ENCODE assay signal across 15 cellular contexts in the genomic region with DNA sequence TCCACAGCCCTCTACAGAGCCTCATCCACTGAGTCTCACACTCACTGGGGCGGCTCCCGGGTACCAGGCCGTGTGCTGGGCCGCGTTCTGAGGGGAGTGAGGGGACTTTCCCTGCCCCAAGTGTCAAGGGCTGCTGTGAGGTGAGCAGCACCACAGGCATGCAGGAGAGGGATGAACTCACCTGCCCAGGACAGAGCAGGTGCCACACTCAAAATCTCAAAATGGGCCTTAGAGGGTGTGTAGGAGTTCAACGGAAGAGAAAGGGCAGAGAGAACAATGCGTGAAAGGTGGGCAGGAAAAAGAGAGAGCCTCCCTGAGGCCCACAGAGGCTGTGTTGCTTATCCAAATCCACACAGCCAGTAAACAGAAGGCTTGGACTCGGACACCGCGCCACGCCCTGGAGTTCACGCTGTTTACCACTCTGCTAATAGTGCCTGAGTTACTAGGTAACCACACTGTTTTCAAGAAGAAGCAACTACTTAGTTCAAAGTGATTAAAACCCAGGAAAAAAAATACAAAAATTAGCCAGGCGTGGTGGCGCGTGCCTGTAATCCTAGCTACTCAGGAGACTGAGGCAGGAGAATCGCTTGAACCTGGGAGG. TPM values are rescaled to one million over a fixed set of nuclear protein-coding genes. Genes with fewer than 3 reads are reported as not detected.
"Had no signal": no experiment of that assay in that cellular context is flagged by ENCODE, and none has a peak within 500 bp of the region (broad histone marks: within the 10 kb centered on the region; RNA-seq: fewer than 3 reads in every experiment).

No MANE protein-coding gene starts in this region.

- H3K9me3 Mint-ChIP-seq: natural killer cell treated with Interleukin-12 subunit alpha and Interleukin-12 subunit beta and Interleukin-15 and Interleukin-18, amount 100 ng/mL, for 72 hours; stimulated activated memory B cell treated with anti-CD40 and anti-IgM and Interleukin-4, amounts not matched to agents 10 μg/mL and 1 μg/mL and 100 μg/mL, for 72 hours; stimulated activated naive CD8-positive, alpha-beta T cell treated with anti-CD3 and anti-CD28 coated beads, Interleukin-15, Interleukin-2, amounts not matched to agents 100 ng/mL and 50 ng/mL, for 24 hours had no signal

- DNase-seq: colonic mucosa; dermis blood vessel endothelial cell; erythroblast; foreskin keratinocyte; mammary epithelial cell; stimulated activated CD4-positive, alpha-beta T cell treated with anti-CD3 and anti-CD28 coated beads, Interleukin-4, amount 100 ng/mL, for 1 hour; tibial artery; upper lobe of left lung had no signal

- H3K4me3 Mint-ChIP-seq: natural killer cell treated with Interleukin-12 subunit alpha and Interleukin-12 subunit beta and Interleukin-15 and Interleukin-18, amount 100 ng/mL, for 72 hours; stimulated activated memory B cell treated with anti-CD40 and anti-IgM and Interleukin-4, amounts not matched to agents 10 μg/mL and 1 μg/mL and 100 μg/mL, for 72 hours; stimulated activated naive CD8-positive, alpha-beta T cell treated with anti-CD3 and anti-CD28 coated beads, Interleukin-15, Interleukin-2, amounts not matched to agents 100 ng/mL and 50 ng/mL, for 24 hours had no signal

- H3K9me3 ChIP-seq: colonic mucosa, neutrophil, right atrium auricular region, tibial artery, upper lobe of left lung, vagina had no signal

- H3K4me1 ChIP-seq: colonic mucosa, foreskin keratinocyte, tibial artery, upper lobe of left lung, vagina had no signal

- H3K27ac Mint-ChIP-seq: natural killer cell treated with Interleukin-12 subunit alpha and Interleukin-12 subunit beta and Interleukin-15 and Interleukin-18, amount 100 ng/mL, for 72 hours; stimulated activated memory B cell treated with anti-CD40 and anti-IgM and Interleukin-4, amounts not matched to agents 10 μg/mL and 1 μg/mL and 100 μg/mL, for 72 hours; stimulated activated naive CD8-positive, alpha-beta T cell treated with anti-CD3 and anti-CD28 coated beads, Interleukin-15, Interleukin-2, amounts not matched to agents 100 ng/mL and 50 ng/mL, for 24 hours had no signal

- H3K36me3 ChIP-seq: colonic mucosa, neutrophil, right atrium auricular region, tibial artery, upper lobe of left lung, vagina had no signal

- H3K36me3 Mint-ChIP-seq: natural killer cell treated with Interleukin-12 subunit alpha and Interleukin-12 subunit beta and Interleukin-15 and Interleukin-18, amount 100 ng/mL, for 72 hours; stimulated activated memory B cell treated with anti-CD40 and anti-IgM and Interleukin-4, amounts not matched to agents 10 μg/mL and 1 μg/mL and 100 μg/mL, for 72 hours had no signal

- H3K27ac ChIP-seq: colonic mucosa, foreskin keratinocyte, neutrophil, right atrium auricular region, tibial artery, upper lobe of left lung, vagina had no signal

- H3K4me2 ChIP-seq: smooth muscle cell had no signal

- H3K27me3 ChIP-seq: colonic mucosa, neutrophil, right atrium auricular region, upper lobe of left lung, vagina had no signal

- H3K4me3 ChIP-seq: colonic mucosa, right atrium auricular region, smooth muscle cell, tibial artery, upper lobe of left lung, vagina had no signal

RNA-seq across cellular contexts. Expression of gene TSPAN11, which starts 32.7 kb away (rescaled TPM):
- total RNA-seq: foreskin keratinocyte; natural killer cell treated with Interleukin-12 subunit alpha and Interleukin-12 subunit beta and Interleukin-15 and Interleukin-18, amount 100 ng/mL, for 72 hours had no signal
